ENCODE assay signal across 32 cellular contexts in genomic region chr3:170405101-170405500, GRCh38. TPM values are rescaled to one million over a fixed set of nuclear protein-coding genes. Genes with fewer than 3 reads are reported as not detected.
"Had no signal": no experiment of that assay in that cellular context is flagged by ENCODE, and none has a peak within 500 bp of the region (broad histone marks: within the 10 kb centered on the region; RNA-seq: fewer than 3 reads in every experiment).

No MANE protein-coding gene starts in this region.

- DNase-seq: activated effector memory CD4-positive, alpha-beta T cell treated with anti-CD3 and anti-CD28 coated beads, Interleukin-2, amount 50 U/mL, for 16 hours; activated effector memory CD4-positive, alpha-beta T cell treated with Interleukin-2 at 50 U/mL for 16 hours; activated gamma-delta T cell; activated gamma-delta T cell treated with Interleukin-2 at 50 U/mL for 16 hours; activated naive CD4-positive, alpha-beta T cell; activated naive CD4-positive, alpha-beta T cell treated with anti-CD3 and anti-CD28 coated beads for 36 hours; activated naive CD4-positive, alpha-beta T cell treated with anti-CD3 and anti-CD28 coated beads, Interleukin-2, amount 10 ng/mL, durations not matched to agents 7 days and 5 days; activated naive CD4-positive, alpha-beta T cell treated with anti-CD3 and anti-CD28 coated beads, Interleukin-2, amount 50 U/mL, for 16 hours; activated naive CD4-positive, alpha-beta T cell treated with Interleukin-2 at 50 U/mL for 16 hours; activated naive CD8-positive, alpha-beta T cell treated with anti-CD3 and anti-CD28 coated beads for 36 hours; activated naive CD8-positive, alpha-beta T cell treated with anti-CD3 and anti-CD28 coated beads, Interleukin-2, amount 10 ng/mL, durations not matched to agents 7 days and 5 days; activated naive CD8-positive, alpha-beta T cell treated with anti-CD3 and anti-CD28 coated beads, Interleukin-2, amount 50 U/mL, for 24 hours; activated T-cell treated with anti-CD3 and anti-CD28 coated beads, Interleukin-2, amount 50 U/mL, for 1 hour; activated T-cell treated with anti-CD3 and anti-CD28 coated beads, Interleukin-2, amount 50 U/mL, for 24 hours; activated T-cell treated with anti-CD3 and anti-CD28 coated beads, Interleukin-2, amount 50 U/mL, for 4 hours; activated T-cell treated with anti-CD3 and anti-CD28 coated beads, Interleukin-2, amount 50 U/mL, for 48 hours; activated T-cell treated with anti-CD3 and anti-CD28 coated beads, Interleukin-2, amount 50 U/mL, for 72 hours; adrenal gland; amniotic stem cell; amygdala; anterior cingulate cortex; aorta; body of pancreas; brain microvascular endothelial cell; caudate nucleus; central memory CD4-positive, alpha-beta T cell; cerebellar nuclear complex had no signal

- H3K4me3 ChIP-seq: adrenal gland, ascending aorta, body of pancreas, breast epithelium, cardiac muscle cell had no signal

- H3K9me3 ChIP-seq: adrenal gland, ascending aorta, body of pancreas, breast epithelium had no signal

- ATAC-seq: activated naive CD4-positive, alpha-beta T cell treated with anti-CD3 and anti-CD28 coated beads, Interleukin-2, amount 50 U/mL, for 72 hours; activated naive CD8-positive, alpha-beta T cell treated with anti-CD3 and anti-CD28 coated beads, Interleukin-2, amount 50 U/mL, for 24 hours; activated T-cell treated with anti-CD3 and anti-CD28 coated beads, Interleukin-2, amount 50 U/mL, for 4 hours; activated T-cell treated with anti-CD3 and anti-CD28 coated beads, Interleukin-2, amount 50 U/mL, for 72 hours; activated T-helper 17 cell treated with anti-CD3 and anti-CD28 coated beads, Interleukin-2, amount 50 U/mL, for 72 hours; body of pancreas had no signal

- H3K4me1 ChIP-seq: adrenal gland, ascending aorta, body of pancreas, breast epithelium had no signal

- H3K27ac ChIP-seq: adrenal gland, ascending aorta, body of pancreas, brain microvascular endothelial cell, breast epithelium, cardiac muscle cell had no signal

- H3K36me3 ChIP-seq: adrenal gland, ascending aorta, brain microvascular endothelial cell, breast epithelium, cardiac muscle cell had no signal

- H3K27me3 ChIP-seq: adrenal gland, ascending aorta, body of pancreas, brain microvascular endothelial cell, breast epithelium, cardiac muscle cell had no signal

RNA-seq across cellular contexts. Expression of gene CLDN11, which starts 13.6 kb away (rescaled TPM):
- polyA plus RNA-seq: cardiac muscle cell had no signal
